8 cellular contexts compared by ENCODE assay signal in the genomic region with DNA sequence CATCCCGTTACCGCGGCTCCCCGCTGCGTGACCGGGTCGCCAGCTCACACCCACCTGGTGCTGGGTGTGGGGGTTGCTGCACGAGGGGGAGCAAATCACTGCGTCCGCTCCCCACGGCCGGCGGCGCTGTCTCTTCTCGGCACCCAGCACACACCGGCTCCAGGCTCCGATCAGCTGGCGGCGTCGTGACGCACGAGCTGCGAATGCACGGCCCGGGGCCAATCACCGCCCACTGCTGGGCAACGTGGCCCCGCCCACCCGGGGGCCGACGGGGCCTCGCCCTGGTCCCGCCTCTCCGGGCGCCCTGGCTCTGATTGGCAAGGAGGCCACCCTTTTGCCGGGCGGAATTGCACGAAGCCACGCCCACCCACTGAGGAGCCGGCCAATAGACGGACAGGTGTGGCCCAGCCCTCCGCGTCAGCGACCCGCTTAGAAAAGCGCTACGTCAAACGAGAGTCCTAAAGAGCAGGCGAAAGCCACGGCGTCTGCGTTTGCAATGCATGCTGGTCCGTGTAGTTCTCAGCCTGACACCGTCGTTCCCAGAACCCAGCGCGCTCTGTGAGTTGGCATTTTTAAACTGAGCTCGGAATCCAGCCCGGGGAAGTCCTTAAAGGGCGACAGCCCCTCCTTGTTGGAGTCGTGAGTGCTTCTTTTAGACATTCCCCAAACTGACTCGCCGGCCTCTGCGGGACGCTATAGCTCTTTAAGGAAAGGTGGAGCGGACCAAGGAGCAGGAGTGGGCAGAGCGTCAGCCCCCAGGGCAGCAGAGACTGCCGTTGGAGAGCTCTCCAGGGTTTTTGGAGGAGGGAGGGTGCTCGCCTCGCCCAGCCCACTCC. TPM values are rescaled to one million over a fixed set of nuclear protein-coding genes. Genes with fewer than 3 reads are reported as not detected.
DNase-seq lines count a peak whose midpoint lies in the region; ATAC-seq and TF ChIP-seq lines count a peak whose summit lies in the region.

No MANE protein-coding gene starts in this region.

- H3K4me1 ChIP-seq in ascending aorta (peaks cover 11 to 37% of the 10 kb centered on the region in 2 donors), right cardiac atrium (ENCODE audit: control insufficient read depth, insufficient read depth, low read length) (peaks cover 10% of the 10 kb centered on the region), vagina (peaks cover 46% of the 10 kb centered on the region)

- H3K36me3 ChIP-seq in ascending aorta (peaks cover 22 to 35% of the 10 kb centered on the region in 2 donors), vagina (peaks cover 0 to 5% of the 10 kb centered on the region in 2 donors)

- intact Hi-C loops in ascending aorta (cut with DNase I) = loop anchor here (2.0 to 10.0 kb wide), 6 partner anchors 67 to 686 kb away; a partner anchor contains a TSS
- intact Hi-C loops in right cardiac atrium (cut with DNase I) = no loop called here
- intact Hi-C loops in vagina (cut with DNase I) = loop anchor here (2.0 to 10.0 kb wide), 2 partner anchors 67 to 141 kb away; no protein-coding TSS in a partner anchor

- peak in 2 of 3 experiments; percentile 5 to 26 for TF ChIP-seq CTCF in ascending aorta (IDR thresholded peaks at IDR 0.05)
- TF ChIP-seq CTCF in vagina (IDR thresholded peaks at IDR 0.05) = no peak

- H3K4me3 ChIP-seq in ascending aorta (peak overlapping the region; percentile 99), right cardiac atrium (ENCODE audit: low read length) (peak overlapping the region; percentile 90), vagina (peak overlapping the region; percentile 97 to 100)

- H3K27ac ChIP-seq in ascending aorta (peak overlapping the region; percentile 100), right cardiac atrium (ENCODE audit: low read length) (peak overlapping the region; percentile 100), vagina (peak overlapping the region; percentile 100)

- H3K27me3 ChIP-seq in ascending aorta (no peaks in the 10 kb centered on the region), right cardiac atrium (ENCODE audit: control insufficient read depth, insufficient read depth) (no peaks in the 10 kb centered on the region), vagina (no peaks in the 10 kb centered on the region)

- peak; percentile 79 for TF ChIP-seq POLR2A in GM15510 (IDR thresholded peaks at IDR 0.05; ENCODE audit: borderline replicate concordance, extremely low read depth, insufficient read length)
- peak in 1 of 2 donors; percentile 99 for TF ChIP-seq POLR2A in vagina (IDR thresholded peaks at IDR 0.05)

- WGBS in right cardiac atrium = under 1% methylated on average over 70 of the region's 70 CpGs

- DNase-seq in NCI-H1694 treated with DMSO at 0.1 percent for 48 hours (lab: John Stamatoyannopoulos, UW) (peak; percentile 99), T-helper 2 cell (peak; percentile 100), ascending aorta (ENCODE audit: low spot score in 2 of 2) (peak; percentile 100), right cardiac atrium (peak; percentile 100), pulmonary artery endothelial cell (ENCODE audit: low read depth, low spot score) (peak; percentile 100), vagina (ENCODE audit: extremely low spot score in 2 of 2) (peak; percentile 100)

- ATAC-seq in HG02885 (IDR thresholded peaks at IDR 0.05; ENCODE audit: poor library complexity, unreplicated experiment) (peak; percentile 79), right cardiac atrium (peak; percentile 80 to 85)

- H3K9me3 ChIP-seq in ascending aorta = no peaks in the 10 kb centered on the region
- no peaks in the 10 kb centered on the region for H3K9me3 ChIP-seq in right cardiac atrium (ENCODE audit: control insufficient read depth, low read length)
- no peaks in the 10 kb centered on the region for H3K9me3 ChIP-seq in vagina

RNA-seq across cellular contexts. Expression of a gene that starts 6.1 kb away (rescaled TPM):
- 7.5 TPM for total RNA-seq in ascending aorta
- 1 to 10 TPM; 1.9 to 6.1 (median 2.3) TPM for total RNA-seq in right cardiac atrium
- polyA plus RNA-seq in right cardiac atrium = 1.5 TPM
- total RNA-seq in pulmonary artery endothelial cell = 1.7 and 1.9 TPM in 2 replicates
- total RNA-seq in vagina = 10.8 TPM

RNA-seq across cellular contexts. Expression of a gene that starts 8.2 kb away (rescaled TPM):
- 70.4 TPM for total RNA-seq in ascending aorta
- 10 to 100 TPM in 3 of 4 donors, 1 to 10 TPM in 1; 9.2 to 11.2 (median 11.0) TPM for total RNA-seq in right cardiac atrium
- polyA plus RNA-seq in right cardiac atrium = 10.2 TPM
- total RNA-seq in pulmonary artery endothelial cell = 13.8 and 15.6 TPM in 2 replicates
- total RNA-seq in vagina = 57.2 TPM

RNA-seq across cellular contexts. Expression of a gene that starts 26.4 kb away (rescaled TPM):
- total RNA-seq in ascending aorta (20.6 TPM), right cardiac atrium (1 to 10 TPM in 3 of 4 donors, under 1 TPM in 1; 0.45 to 2.1 (median 1.2) TPM), pulmonary artery endothelial cell (not detected in 2 replicates), vagina (23.8 TPM)
- 1.1 TPM for polyA plus RNA-seq in right cardiac atrium

RNA-seq across cellular contexts. Expression of a gene that starts 31.6 kb away (rescaled TPM):
- 114 TPM for total RNA-seq in ascending aorta
- total RNA-seq in right cardiac atrium = 100 to 1,000 TPM; 134 to 187 (median 152) TPM
- polyA plus RNA-seq in right cardiac atrium = 72.1 TPM
- total RNA-seq in pulmonary artery endothelial cell = 98.5 and 117 TPM in 2 replicates
- 247 TPM for total RNA-seq in vagina

RNA-seq across cellular contexts. Expression of a gene that starts 45.6 kb away (rescaled TPM):
- total RNA-seq in ascending aorta = 604 TPM
- total RNA-seq in right cardiac atrium = 100 to 1,000 TPM; 160 to 288 (median 264) TPM
- polyA plus RNA-seq in right cardiac atrium = 215 TPM
- total RNA-seq in pulmonary artery endothelial cell = 0.13 TPM in 1 of 2 replicates, not detected in the other
- 1,040 TPM for total RNA-seq in vagina

Comparison
In these comparisons a context has a peak if more than half of its experiments do, and no peak if none do; other contexts are left out.
1. Peak in every context shown above with its lines: DNase-seq, ATAC-seq, H3K4me3 ChIP-seq and H3K27ac ChIP-seq.
2. CTCF ChIP-seq: peak in ascending aorta (2 of 3); none in vagina (0 of 3).
3. intact Hi-C loops: an anchor here in ascending aorta (2.0 to 10.0 kb wide) and vagina (2.0 to 10.0 kb wide); none called in right cardiac atrium.